24 cellular contexts compared by ENCODE assay signal in the genomic region with DNA sequence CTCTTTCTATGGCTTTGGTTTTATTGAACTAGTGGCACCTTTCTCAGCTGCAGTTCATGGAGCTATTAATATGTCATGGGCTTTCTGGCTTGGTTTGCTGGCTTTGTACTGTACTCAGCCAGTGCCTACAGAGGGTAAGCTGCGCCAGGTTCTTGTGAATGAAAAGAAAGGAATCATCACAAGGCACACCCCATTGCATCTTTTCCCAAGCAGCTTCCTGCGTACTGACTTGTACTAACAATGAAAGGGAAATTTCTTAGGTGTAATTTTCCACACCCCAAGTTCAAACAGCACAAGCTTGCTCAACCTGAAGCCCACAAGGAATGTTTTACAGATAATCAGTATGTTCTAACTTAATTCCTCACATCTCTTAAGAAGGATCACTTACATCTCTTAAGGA.
A peak's percentile ranks its signal among the peaks of the same experiment; 100 is the strongest.
DNase-seq lines count a peak whose midpoint lies in the region; ATAC-seq, FAIRE-seq and TF ChIP-seq lines count a peak whose summit lies in the region.
"Had no signal": no experiment of that assay in that cellular context is flagged by ENCODE, and none has a peak within 500 bp of the region (broad histone marks: within the 10 kb centered on the region; RNA-seq: fewer than 3 reads in every experiment).

No MANE protein-coding gene starts in this region.

- no peak overlapping the region for H3K27ac ChIP-seq in A549
- H3K27ac ChIP-seq: HL-60, RWPE1 had no signal

- no peaks in the 10 kb centered on the region for H3K9me3 Mint-ChIP-seq in activated CD4-positive, alpha-beta memory T cell treated with anti-CD3 and anti-CD28 coated beads for 36 hours
- no peaks in the 10 kb centered on the region for H3K9me3 Mint-ChIP-seq in activated CD8-positive, alpha-beta T cell treated with anti-CD3 and anti-CD28 coated beads for 36 hours
- H3K9me3 Mint-ChIP-seq: IgD-negative memory B cell had no signal

- 80% methylated on average over 2 of the region's 2 CpGs for WGBS in A549 (ENCODE audit: missing lambda C conversion rate)

- H3K4me3 ChIP-seq in A549 = no peak overlapping the region
- no peak overlapping the region for H3K4me3 ChIP-seq in epithelial cell of esophagus (ENCODE audit: low read length)
- H3K4me3 ChIP-seq: MG63 had no signal

- H3K27ac Mint-ChIP-seq in activated CD4-positive, alpha-beta memory T cell treated with anti-CD3 and anti-CD28 coated beads for 36 hours = no peak overlapping the region
- no peak overlapping the region for H3K27ac Mint-ChIP-seq in activated CD8-positive, alpha-beta T cell treated with anti-CD3 and anti-CD28 coated beads for 36 hours
- H3K27ac Mint-ChIP-seq: CD4-positive, alpha-beta T cell; H9 had no signal

- TF ChIP-seq CTCF in A549 (IDR thresholded peaks at IDR 0.05) = no peak
- TF ChIP-seq CTCF in epithelial cell of esophagus (IDR thresholded peaks at IDR 0.05; ENCODE audit: insufficient read depth, low read depth, low read length, missing control alignments) = no peak
- no peak for TF ChIP-seq CTCF in activated CD8-positive, alpha-beta T cell treated with anti-CD3 and anti-CD28 coated beads for 36 hours (IDR thresholded peaks at IDR 0.05)

- ATAC-seq in A549 = no peak
- ATAC-seq in left colon = peak; percentile 58
- ATAC-seq in activated CD8-positive, alpha-beta T cell treated with anti-CD3 and anti-CD28 coated beads for 36 hours = no peak

- intact Hi-C loops in left colon (cut with DNase I, micrococcal nuclease) = no loop called here
- intact Hi-C loops in activated CD4-positive, alpha-beta memory T cell treated with anti-CD3 and anti-CD28 coated beads for 36 hours (cut with micrococcal nuclease) = no loop called here
- intact Hi-C loops in activated CD8-positive, alpha-beta T cell treated with anti-CD3 and anti-CD28 coated beads for 36 hours (cut with micrococcal nuclease) = no loop called here

- no peak for FAIRE-seq in A549 (lab: Jason Lieb, UNC)
- FAIRE-seq: HTR-8/SVneo had no signal

- no peak overlapping the region for H3K4me3 Mint-ChIP-seq in activated CD4-positive, alpha-beta memory T cell treated with anti-CD3 and anti-CD28 coated beads for 36 hours
- no peak overlapping the region for H3K4me3 Mint-ChIP-seq in activated CD8-positive, alpha-beta T cell treated with anti-CD3 and anti-CD28 coated beads for 36 hours
- H3K4me3 Mint-ChIP-seq: CD4-positive, alpha-beta T cell; H9; IgD-negative memory B cell had no signal

- no peak for TF ChIP-seq EP300 in A549 (IDR thresholded peaks at IDR 0.05)

- TF ChIP-seq RAD21 in A549 (conservative IDR thresholded peaks at IDR 0.05 in 1 of 2, IDR thresholded peaks at IDR 0.05 in 1 of 2) = no peak

- TF ChIP-seq POLR2A in A549 (IDR thresholded peaks at IDR 0.05; ENCODE audit: low read length) = no peak

- H3K4me1 ChIP-seq in A549 = peaks cover 17% of the 10 kb centered on the region
- H3K4me1 ChIP-seq: BE2C had no signal

- H3K36me3 Mint-ChIP-seq in activated CD4-positive, alpha-beta memory T cell treated with anti-CD3 and anti-CD28 coated beads for 36 hours = no peaks in the 10 kb centered on the region
- no peaks in the 10 kb centered on the region for H3K36me3 Mint-ChIP-seq in activated CD8-positive, alpha-beta T cell treated with anti-CD3 and anti-CD28 coated beads for 36 hours (ENCODE audit: low read depth)
- H3K36me3 Mint-ChIP-seq: IgD-negative memory B cell had no signal

- peak overlapping the region; percentile 56; the same call in 1 of the 3 replicates for H3K4me2 ChIP-seq in A549

- POLR2A ChIA-PET in A549 (lab: Yijun Ruan, JAX) = no interaction called here
- POLR2A ChIA-PET in activated CD4-positive, alpha-beta memory T cell treated with anti-CD3 and anti-CD28 coated beads for 36 hours (lab: Charles Lee) = no interaction called here
- POLR2A ChIA-PET in activated CD8-positive, alpha-beta T cell treated with anti-CD3 and anti-CD28 coated beads for 36 hours (lab: Charles Lee) = no interaction called here

- CTCF ChIA-PET in A549 (lab: Yijun Ruan, JAX) = no interaction called here
- CTCF ChIA-PET in activated CD4-positive, alpha-beta memory T cell treated with anti-CD3 and anti-CD28 coated beads for 36 hours (lab: Charles Lee) = interaction anchor here (1.2 kb wide), 1 partner anchor 127 kb away, joined by 3 read pairs; no protein-coding TSS in a partner anchor
- CTCF ChIA-PET in activated CD8-positive, alpha-beta T cell treated with anti-CD3 and anti-CD28 coated beads for 36 hours (lab: Charles Lee) = no interaction called here

- H3K9me3 ChIP-seq in A549 = no peaks in the 10 kb centered on the region
- H3K9me3 ChIP-seq: BE2C, MG63 had no signal

- no peaks in the 10 kb centered on the region for H3K4me1 Mint-ChIP-seq in activated CD4-positive, alpha-beta memory T cell treated with anti-CD3 and anti-CD28 coated beads for 36 hours (ENCODE audit: low read depth)
- no peaks in the 10 kb centered on the region for H3K4me1 Mint-ChIP-seq in activated CD8-positive, alpha-beta T cell treated with anti-CD3 and anti-CD28 coated beads for 36 hours (ENCODE audit: low read depth)

- DNase-seq in A549 (ENCODE audit: low read depth in 1 of 2, low spot score in 1 of 2) = no peak
- DNase-seq in epithelial cell of esophagus (ENCODE audit: low read depth) = peak; percentile 91
- no peak for DNase-seq in left colon
- peak; percentile 45 for DNase-seq in mucosa of gallbladder (ENCODE audit: low spot score)
- DNase-seq in activated CD4-positive, alpha-beta memory T cell treated with anti-CD3 and anti-CD28 coated beads for 36 hours = no peak
- DNase-seq in activated CD8-positive, alpha-beta T cell treated with anti-CD3 and anti-CD28 coated beads for 36 hours = no peak
- no peak for DNase-seq in activated CD4-positive, alpha-beta T cell treated with anti-CD3 and anti-CD28 coated beads, Interleukin-2, amount 50 U/mL, for 1 hour
- DNase-seq in SW480 (ENCODE audit: low spot score) = no peak
- DNase-seq: BE2C; CD4-positive, alpha-beta T cell; GF-D8; H9; Karpas-422; MG63; NCI-H1048; NCI-H1436; NCI-H1930; NCI-H226; NCI-H524; NCI-H82 had no signal

- no peaks in the 10 kb centered on the region for H3K27me3 Mint-ChIP-seq in activated CD4-positive, alpha-beta memory T cell treated with anti-CD3 and anti-CD28 coated beads for 36 hours
- H3K27me3 Mint-ChIP-seq in activated CD8-positive, alpha-beta T cell treated with anti-CD3 and anti-CD28 coated beads for 36 hours = no peaks in the 10 kb centered on the region
- H3K27me3 Mint-ChIP-seq: CD4-positive, alpha-beta T cell; IgD-negative memory B cell had no signal

TF ChIP-seq in A549, 52 proteins besides CTCF, POLR2A, EP300 and RAD21:
- TF ChIP-seq KDM5A (IDR thresholded peaks at IDR 0.05) (no peak), CBX8 (IDR thresholded peaks at IDR 0.05) (no peak), CHD2 (IDR thresholded peaks at IDR 0.05; ENCODE audit: low read length, partially characterized antibody) (no peak), RNF2 (IDR thresholded peaks at IDR 0.05; ENCODE audit: borderline replicate concordance, low read depth) (no peak), POLR2AphosphoS2 (conservative IDR thresholded peaks at IDR 0.05; ENCODE audit: low read length) (no peak), ZSCAN20 (CRISPR knock-in tag; IDR thresholded peaks at IDR 0.05) (no peak), CBX2 (IDR thresholded peaks at IDR 0.05; ENCODE audit: borderline replicate concordance, low read depth) (no peak)

Comparison
In these comparisons a context has a peak if more than half of its experiments do, and no peak if none do; other contexts are left out.
1. DNase-seq: peak in epithelial cell of esophagus (single experiment) and mucosa of gallbladder (single experiment); none in A549 (0 of 2), left colon (0 of 2), activated CD4-positive, alpha-beta memory T cell treated with anti-CD3 and anti-CD28 coated beads for 36 hours (single experiment), activated CD8-positive, alpha-beta T cell treated with anti-CD3 and anti-CD28 coated beads for 36 hours (single experiment), activated CD4-positive, alpha-beta T cell treated with anti-CD3 and anti-CD28 coated beads, Interleukin-2, amount 50 U/mL, for 1 hour (single experiment) and SW480 (single experiment).